Comparison of ENCODE assay signal across 18 cellular contexts in the genomic region with DNA sequence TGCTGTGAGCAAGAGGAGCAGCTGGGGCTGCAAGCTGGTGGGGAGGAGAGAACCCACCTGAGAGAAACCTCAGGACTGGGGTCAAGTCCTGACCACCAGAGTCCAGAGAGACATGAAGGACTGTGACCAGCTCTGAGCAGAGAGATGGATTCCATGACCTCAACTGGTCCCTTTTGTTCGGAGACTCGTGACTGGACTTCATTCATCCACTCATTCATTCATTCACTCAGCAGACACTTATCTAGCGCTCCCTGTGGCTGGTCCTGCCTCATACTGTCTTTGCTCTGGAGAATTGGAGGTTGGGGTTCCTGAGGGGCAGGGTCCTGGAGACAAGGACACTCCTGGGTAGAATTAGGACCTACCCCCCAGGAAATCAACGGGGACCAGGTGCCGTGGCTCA. TPM values are rescaled to one million over a fixed set of nuclear protein-coding genes. Genes with fewer than 3 reads are reported as not detected.
DNase-seq lines count a peak whose midpoint lies in the region; ATAC-seq, FAIRE-seq and TF ChIP-seq lines count a peak whose summit lies in the region.
"Had no signal": no experiment of that assay in that cellular context is flagged by ENCODE, and none has a peak within 500 bp of the region (broad histone marks: within the 10 kb centered on the region; RNA-seq: fewer than 3 reads in every experiment).

No MANE protein-coding gene starts in this region.

- peaks cover 46% of the 10 kb centered on the region for H3K4me1 ChIP-seq in Caco-2
- peaks cover 3 to 71% (median 6%) of the 10 kb centered on the region in 4 donors for H3K4me1 ChIP-seq in Peyer's patch
- peaks cover 41 to 66% of the 10 kb centered on the region in 2 donors for H3K4me1 ChIP-seq in kidney (ENCODE audit: control insufficient read depth in 1 of 2, insufficient read depth in 1 of 2, low read depth in 1 of 2, low read length in 2 of 2)
- H3K4me1 ChIP-seq in small intestine (ENCODE audit: control insufficient read depth in 2 of 2, insufficient read depth in 1 of 2, low read depth in 1 of 2, low read length in 1 of 2): peaks cover 9 to 14% of the 10 kb centered on the region in 2 donors
- H3K4me1 ChIP-seq: uterus had no signal

- CTCF ChIA-PET in Caco-2 (lab: Charles Lee): interaction anchor here (0.6 kb wide), 1 partner anchor 12 kb away, joined by 3 read pairs; no protein-coding TSS in a partner anchor
- CTCF ChIA-PET in activated CD4-positive, alpha-beta T cell treated with anti-CD3 and anti-CD28 coated beads, Interleukin-2, amount 10 ng/mL, durations not matched to agents 7 days and 5 days (lab: Charles Lee): interaction anchor here (1.6 kb wide), 1 partner anchor 81 kb away, joined by 4 read pairs; no protein-coding TSS in a partner anchor

- DNase-seq in Caco-2: no peak
- DNase-seq in Peyer's patch: no peak
- no peak for DNase-seq in kidney
- no peak for DNase-seq in small intestine
- no peak for DNase-seq in activated CD4-positive, alpha-beta T cell treated with anti-CD3 and anti-CD28 coated beads, Interleukin-2, amount 10 ng/mL, durations not matched to agents 7 days and 5 days
- DNase-seq: activated CD4-positive, alpha-beta T cell treated with anti-CD3 and anti-CD28 coated beads for 4 hours; activated CD8-positive, alpha-beta memory T cell treated with anti-CD3 and anti-CD28 coated beads, Interleukin-2, amount 50 U/mL, for 48 hours; activated naive CD4-positive, alpha-beta T cell treated with anti-CD3 and anti-CD28 coated beads, Interleukin-2, amount 10 ng/mL, durations not matched to agents 7 days and 5 days; hypothalamus; NCI-H1436 treated with DMSO at 0.1 percent for 48 hours; NCI-H446; nephron progenitor cell; retina; uterus had no signal

- peak overlapping the region in 3 of 4 donors; percentile 64 to 92 (median 76) for H3K27ac ChIP-seq in Peyer's patch
- H3K27ac ChIP-seq in kidney (ENCODE audit: low read depth in 2 of 2, low read length in 2 of 2): peak overlapping the region; percentile 59 to 80
- peak overlapping the region; percentile 25 to 60 for H3K27ac ChIP-seq in small intestine (ENCODE audit: low read depth in 1 of 2, low read length in 1 of 2)
- H3K27ac ChIP-seq: uterus had no signal

- intact Hi-C loops in Caco-2 (cut with micrococcal nuclease; ENCODE audit: unreplicated experiment) (no loop called here), kidney (cut with DNase I) (no loop called here)

- H3K27me3 ChIP-seq in Caco-2 (replicated peaks; ENCODE audit: control insufficient read depth, insufficient read depth, low read length): no peaks in the 10 kb centered on the region
- no peaks in the 10 kb centered on the region for H3K27me3 ChIP-seq in Peyer's patch
- no peaks in the 10 kb centered on the region for H3K27me3 ChIP-seq in small intestine (ENCODE audit: control insufficient read depth in 2 of 2, insufficient read depth in 2 of 2, low read length in 2 of 2)
- H3K27me3 ChIP-seq: uterus had no signal

- no peak for ATAC-seq in HG02852 (IDR thresholded peaks at IDR 0.05; ENCODE audit: unreplicated experiment)
- no peak for ATAC-seq in HG02798 (IDR thresholded peaks at IDR 0.05; ENCODE audit: poor library complexity, unreplicated experiment)
- ATAC-seq in HG03571 (IDR thresholded peaks at IDR 0.05; ENCODE audit: unreplicated experiment): no peak

- TF ChIP-seq POLR2A in Peyer's patch (IDR thresholded peaks at IDR 0.05): no peak

- H3K9me3 ChIP-seq in Caco-2: no peaks in the 10 kb centered on the region
- H3K9me3 ChIP-seq in Peyer's patch: no peaks in the 10 kb centered on the region
- H3K9me3 ChIP-seq in kidney (ENCODE audit: control insufficient read depth in 1 of 2, low read length in 2 of 2): no peaks in the 10 kb centered on the region
- H3K9me3 ChIP-seq in small intestine (ENCODE audit: control insufficient read depth, low read depth): no peaks in the 10 kb centered on the region
- H3K9me3 ChIP-seq: uterus had no signal

- FAIRE-seq in kidney (lab: Jason Lieb, UNC): no peak
- FAIRE-seq in small intestine (lab: Jason Lieb, UNC): no peak

- peak overlapping the region; percentile 5 to 31 for H3K9ac ChIP-seq in kidney (ENCODE audit: low read length in 2 of 2)

- H3K36me3 Mint-ChIP-seq in Caco-2 (ENCODE audit: insufficient read depth, unreplicated experiment): peaks cover 21% of the 10 kb centered on the region
- peaks cover 2% of the 10 kb centered on the region for H3K36me3 Mint-ChIP-seq in activated CD4-positive, alpha-beta T cell treated with anti-CD3 and anti-CD28 coated beads, Interleukin-2, amount 10 ng/mL, durations not matched to agents 7 days and 5 days (ENCODE audit: low read depth)
- H3K36me3 Mint-ChIP-seq: activated naive CD4-positive, alpha-beta T cell treated with anti-CD3 and anti-CD28 coated beads, Interleukin-2, amount 10 ng/mL, durations not matched to agents 7 days and 5 days had no signal

- no TSS peak for BruUV-seq in Caco-2 (replicated peaks; lab: Mats Ljungman, UMichigan)

- no peak overlapping the region for H3K4me3 Mint-ChIP-seq in Caco-2 (ENCODE audit: unreplicated experiment)
- H3K4me3 Mint-ChIP-seq in activated CD4-positive, alpha-beta T cell treated with anti-CD3 and anti-CD28 coated beads, Interleukin-2, amount 10 ng/mL, durations not matched to agents 7 days and 5 days: no peak overlapping the region
- H3K4me3 Mint-ChIP-seq: activated naive CD4-positive, alpha-beta T cell treated with anti-CD3 and anti-CD28 coated beads, Interleukin-2, amount 10 ng/mL, durations not matched to agents 7 days and 5 days; nephron progenitor cell had no signal

- H3K36me3 ChIP-seq in Caco-2 (ENCODE audit: control insufficient read depth, insufficient read depth, low read length) (peaks cover 1% of the 10 kb centered on the region; the same call in 1 of the 2 replicates), Peyer's patch (peaks cover 0 to 17% (median 0%) of the 10 kb centered on the region in 3 donors), kidney (ENCODE audit: control insufficient read depth in 1 of 2, insufficient read depth in 2 of 2, low read length in 2 of 2) (peaks cover 11 to 20% of the 10 kb centered on the region in 2 donors), small intestine (ENCODE audit: control insufficient read depth in 2 of 2, insufficient read depth in 2 of 2, low read length in 2 of 2) (no peaks in the 10 kb centered on the region)
- H3K36me3 ChIP-seq: uterus had no signal

- H3K4me3 ChIP-seq in Caco-2 (ENCODE audit: low read depth, low read length) (no peak overlapping the region), Peyer's patch (no peak overlapping the region), kidney (ENCODE audit: low read length in 2 of 2) (peak overlapping the region in 1 of 2 donors; percentile 30), small intestine (ENCODE audit: low read depth in 1 of 2, low read length in 2 of 2) (no peak overlapping the region)
- H3K4me3 ChIP-seq: uterus had no signal

- no peaks in the 10 kb centered on the region for H3K27me3 Mint-ChIP-seq in Caco-2 (ENCODE audit: insufficient read depth, unreplicated experiment)
- peaks cover 40% of the 10 kb centered on the region for H3K27me3 Mint-ChIP-seq in activated CD4-positive, alpha-beta T cell treated with anti-CD3 and anti-CD28 coated beads, Interleukin-2, amount 10 ng/mL, durations not matched to agents 7 days and 5 days

- TF ChIP-seq CTCF in Caco-2 (IDR thresholded peaks at IDR 0.05; ENCODE audit: insufficient read depth in 1 of 2, low read depth in 1 of 2, low read length in 1 of 2, severe bottlenecking in 1 of 2, unreplicated experiment in 1 of 2): no peak
- TF ChIP-seq CTCF in Peyer's patch (IDR thresholded peaks at IDR 0.05): no peak
- no peak for TF ChIP-seq CTCF in kidney (IDR thresholded peaks at IDR 0.05; ENCODE audit: borderline replicate concordance, extremely low read depth, insufficient read depth)

- no peaks in the 10 kb centered on the region for H3K9me3 Mint-ChIP-seq in Caco-2 (ENCODE audit: unreplicated experiment)
- no peaks in the 10 kb centered on the region for H3K9me3 Mint-ChIP-seq in activated CD4-positive, alpha-beta T cell treated with anti-CD3 and anti-CD28 coated beads, Interleukin-2, amount 10 ng/mL, durations not matched to agents 7 days and 5 days
- H3K9me3 Mint-ChIP-seq: activated naive CD4-positive, alpha-beta T cell treated with anti-CD3 and anti-CD28 coated beads, Interleukin-2, amount 10 ng/mL, durations not matched to agents 7 days and 5 days; nephron progenitor cell had no signal

- 51 to 76% (median 52%) methylated on average over 5 of the region's 5 CpGs for WGBS in small intestine, 3 donors

- POLR2A ChIA-PET in Caco-2 (lab: Charles Lee): interaction anchor here (0.6 kb wide), 1 partner anchor 26 kb away, joined by 11 read pairs; no protein-coding TSS in a partner anchor
- POLR2A ChIA-PET in activated CD4-positive, alpha-beta T cell treated with anti-CD3 and anti-CD28 coated beads, Interleukin-2, amount 10 ng/mL, durations not matched to agents 7 days and 5 days (lab: Charles Lee): no interaction called here

- H3K4me1 Mint-ChIP-seq in Caco-2 (ENCODE audit: low read depth, unreplicated experiment): peaks cover 27% of the 10 kb centered on the region
- H3K4me1 Mint-ChIP-seq in activated CD4-positive, alpha-beta T cell treated with anti-CD3 and anti-CD28 coated beads, Interleukin-2, amount 10 ng/mL, durations not matched to agents 7 days and 5 days: peaks cover 27% of the 10 kb centered on the region

- peak overlapping the region; percentile 76 for H3K27ac Mint-ChIP-seq in Caco-2 (ENCODE audit: unreplicated experiment)
- H3K27ac Mint-ChIP-seq in activated CD4-positive, alpha-beta T cell treated with anti-CD3 and anti-CD28 coated beads, Interleukin-2, amount 10 ng/mL, durations not matched to agents 7 days and 5 days: no peak overlapping the region
- H3K27ac Mint-ChIP-seq: activated naive CD4-positive, alpha-beta T cell treated with anti-CD3 and anti-CD28 coated beads, Interleukin-2, amount 10 ng/mL, durations not matched to agents 7 days and 5 days had no signal

RNA-seq across cellular contexts. Expression of a gene that starts 4.0 kb away (rescaled TPM):
- total RNA-seq in Caco-2 (2022) (121 and 124 TPM in 2 replicates), Peyer's patch (100 to 1,000 TPM; 104 to 339 (median 247) TPM), kidney (186 TPM)
- polyA plus RNA-seq in kidney (ENCODE audit: insufficient read depth, low read depth, low replicate concordance) (76.5 TPM), small intestine (10 to 100 TPM; 43.0 to 83.2 (median 56.2) TPM)
- 1 to 10 TPM; 4.5 to 4.6 TPM for total RNA-seq in activated CD4-positive, alpha-beta T cell treated with anti-CD3 and anti-CD28 coated beads, Interleukin-2, amount 10 ng/mL, durations not matched to agents 7 days and 5 days

RNA-seq across cellular contexts. Expression of a gene that starts 16.1 kb away (rescaled TPM):
- total RNA-seq in Caco-2 (2022) (14.7 and 17.4 TPM in 2 replicates), Peyer's patch (10 to 100 TPM; 15.7 to 72.3 (median 65.1) TPM), kidney (48.5 TPM)
- polyA plus RNA-seq in kidney (ENCODE audit: insufficient read depth, low read depth, low replicate concordance) (33.8 TPM), small intestine (10 to 100 TPM; 20.6 to 35.5 (median 21.6) TPM)
- total RNA-seq in activated CD4-positive, alpha-beta T cell treated with anti-CD3 and anti-CD28 coated beads, Interleukin-2, amount 10 ng/mL, durations not matched to agents 7 days and 5 days: 10 to 100 TPM; 27.0 to 30.6 TPM

RNA-seq across cellular contexts. Expression of a gene that starts 26.4 kb away (rescaled TPM):
- total RNA-seq in Caco-2 (2022) (42.9 and 46.3 TPM in 2 replicates), Peyer's patch (10 to 100 TPM; 44.6 to 74.9 (median 57.9) TPM), kidney (51.6 TPM)
- polyA plus RNA-seq in kidney (ENCODE audit: insufficient read depth, low read depth, low replicate concordance) (186 TPM), small intestine (100 to 1,000 TPM in 2 of 3 donors, 10 to 100 TPM in 1; 74.0 to 155 (median 154) TPM)
- 10 to 100 TPM; 49.7 to 50.2 TPM for total RNA-seq in activated CD4-positive, alpha-beta T cell treated with anti-CD3 and anti-CD28 coated beads, Interleukin-2, amount 10 ng/mL, durations not matched to agents 7 days and 5 days

RNA-seq across cellular contexts. Expression of a gene that starts 33.8 kb away (rescaled TPM):
- total RNA-seq in Caco-2 (2022) (83.3 and 98.6 TPM in 2 replicates), Peyer's patch (10 to 100 TPM; 14.0 to 64.0 (median 26.3) TPM), kidney (72.5 TPM)
- polyA plus RNA-seq in kidney (ENCODE audit: insufficient read depth, low read depth, low replicate concordance) (20.9 TPM), small intestine (10 to 100 TPM; 10.9 to 13.9 (median 12.2) TPM)
- under 1 TPM; 0.69 to 0.81 TPM for total RNA-seq in activated CD4-positive, alpha-beta T cell treated with anti-CD3 and anti-CD28 coated beads, Interleukin-2, amount 10 ng/mL, durations not matched to agents 7 days and 5 days

RNA-seq across cellular contexts. Expression of a gene that starts 35.7 kb away (rescaled TPM):
- not detected in 2 replicates for total RNA-seq in Caco-2 (2022)
- 10 to 100 TPM in 1 of 4 donors, 1 to 10 TPM in 3; 1.4 to 28.1 (median 1.8) TPM for total RNA-seq in Peyer's patch
- total RNA-seq in kidney: 8.2 TPM
- 2.0 TPM for polyA plus RNA-seq in kidney (ENCODE audit: insufficient read depth, low read depth, low replicate concordance)
- 1 to 10 TPM; 3.4 to 7.8 (median 6.5) TPM for polyA plus RNA-seq in small intestine
- total RNA-seq in activated CD4-positive, alpha-beta T cell treated with anti-CD3 and anti-CD28 coated beads, Interleukin-2, amount 10 ng/mL, durations not matched to agents 7 days and 5 days: under 1 TPM in 1 of 2 experiments, not detected in 1; 0.19 TPM
- total RNA-seq: SK-MEL-5 had no signal

Comparison
In these comparisons a context has a peak if more than half of its experiments do, and no peak if none do; other contexts are left out.
1. RNA of a gene that starts 4.0 kb away (total RNA-seq): 104 to 339 TPM in Peyer's patch, 186 TPM in kidney (single experiment) and 121 to 124 TPM in Caco-2; 4.5 to 4.6 TPM in activated CD4-positive, alpha-beta T cell treated with anti-CD3 and anti-CD28 coated beads, Interleukin-2, amount 10 ng/mL, durations not matched to agents 7 days and 5 days; every median in the first group is over 10 times any median in the second.
2. Peak in every context shown above with its lines, with median percentiles within 50 percentile points of each other: H3K27ac ChIP-seq.